ENCODE assay signal across 18 cellular contexts in the genomic region with DNA sequence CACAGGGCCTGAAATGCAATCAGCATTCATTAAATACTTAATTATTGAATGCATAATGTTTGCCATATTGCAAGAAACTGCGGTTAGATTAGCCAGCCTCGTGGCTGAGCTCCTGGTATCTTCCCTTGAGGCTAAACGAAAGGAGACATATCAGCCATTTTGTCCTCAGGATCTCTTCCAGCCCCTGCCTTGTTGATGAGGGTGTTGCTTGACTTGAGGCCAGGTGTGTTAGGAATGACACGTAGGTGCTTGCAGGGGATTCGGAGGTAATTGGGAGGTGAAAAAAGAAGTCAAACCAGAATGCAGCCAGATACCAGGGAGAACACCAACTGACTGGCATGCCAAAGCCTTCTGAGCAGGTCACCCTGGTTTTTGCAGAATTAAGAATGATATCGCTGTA. TPM values are rescaled to one million over a fixed set of nuclear protein-coding genes. Genes with fewer than 3 reads are reported as not detected.
DNase-seq lines count a peak whose midpoint lies in the region; ATAC-seq, FAIRE-seq and TF ChIP-seq lines count a peak whose summit lies in the region.
"Had no signal": no experiment of that assay in that cellular context is flagged by ENCODE, and none has a peak within 500 bp of the region (broad histone marks: within the 10 kb centered on the region; RNA-seq: fewer than 3 reads in every experiment).

No MANE protein-coding gene starts in this region.

- no peak overlapping the region for H2BK120ac ChIP-seq in H1 (replicated peaks; ENCODE audit: low read depth, low read length)

- H3K27me3 Mint-ChIP-seq in MCF 10A (ENCODE audit: insufficient read depth, unreplicated experiment): no peaks in the 10 kb centered on the region
- H3K27me3 Mint-ChIP-seq in neural crest cell (ENCODE audit: low read depth): peaks cover 4% of the 10 kb centered on the region

- H3K4me3 ChIP-seq in breast epithelium (peak overlapping the region in 2 of 3 donors; percentile 22 to 35), H1 (ENCODE audit: extremely low read depth in 1 of 4, insufficient read depth in 2 of 4, low read depth in 3 of 4, low read length in 4 of 4) (no peak overlapping the region), small intestine (ENCODE audit: low read depth in 1 of 2, low read length in 2 of 2) (no peak overlapping the region)

- CTCF ChIA-PET in MCF 10A (lab: Yijun Ruan, JAX) (interaction anchor here (0.6 to 1.5 kb wide), 7 partner anchors 11 to 1745 kb away, joined by 3 to 4 read pairs (median 3); no protein-coding TSS in a partner anchor), H1 (lab: Charles Lee; ENCODE audit: partially characterized antibody) (interaction anchor here (1.2 to 4.3 kb wide), 6 partner anchors 8 to 92 kb away, joined by 3 to 18 read pairs (median 5); no protein-coding TSS in a partner anchor)

- H3K36me3 ChIP-seq in breast epithelium (no peaks in the 10 kb centered on the region), H1 (ENCODE audit: control insufficient read depth in 2 of 4, insufficient read depth in 4 of 4, low read length in 3 of 4) (no peaks in the 10 kb centered on the region), small intestine (ENCODE audit: control insufficient read depth in 2 of 2, insufficient read depth in 2 of 2, low read length in 2 of 2) (no peaks in the 10 kb centered on the region)

- peak overlapping the region; percentile 50; the same call in 1 of the 2 replicates for H2AFZ ChIP-seq in H1 (ENCODE audit: low read length)

- H3K27ac Mint-ChIP-seq in MCF 10A (ENCODE audit: low read depth, unreplicated experiment) (no peak overlapping the region), neural crest cell (ENCODE audit: unreplicated experiment) (peak overlapping the region; percentile 79)
- H3K27ac Mint-ChIP-seq: CD14-positive monocyte had no signal

- no peak overlapping the region for H3K18ac ChIP-seq in H1 (ENCODE audit: extremely low read depth, low read length)

- intact Hi-C loops in breast epithelium (cut with DNase I; ENCODE audit: low total_unique reads) (no loop called here), MCF 10A (cut with micrococcal nuclease) (no loop called here)

- BruUV-seq in MCF 10A (replicated peaks; lab: Mats Ljungman, UMichigan): no TSS peak

- H4K5ac ChIP-seq in H1 (ENCODE audit: insufficient read length, low read depth, low read length): no peak overlapping the region

- no peak overlapping the region for H3K56ac ChIP-seq in H1 (replicated peaks; ENCODE audit: insufficient read length, low read depth, low read length)

- H3K27me3 ChIP-seq in breast epithelium (no peaks in the 10 kb centered on the region), H1 (replicated peaks in 1 of 4; ENCODE audit: control insufficient read depth in 3 of 4, extremely low read depth in 1 of 4, insufficient read depth in 3 of 4, low read length in 3 of 4) (no peaks in the 10 kb centered on the region), small intestine (ENCODE audit: control insufficient read depth in 2 of 2, insufficient read depth in 2 of 2, low read length in 2 of 2) (no peaks in the 10 kb centered on the region)

- TF ChIP-seq EP300 in H1 (IDR thresholded peaks at IDR 0.05; ENCODE audit: borderline replicate concordance in 1 of 2, low read depth in 2 of 2, low read length in 2 of 2): no peak

- no peak overlapping the region for H4K8ac ChIP-seq in H1 (ENCODE audit: extremely low read depth, insufficient read depth, low read length)

- H3K79me2 ChIP-seq in H1 (ENCODE audit: control insufficient read depth in 1 of 2, insufficient read depth in 2 of 2, low read length in 2 of 2): no peaks in the 10 kb centered on the region

- TF ChIP-seq POLR2A in breast epithelium (IDR thresholded peaks at IDR 0.05) (no peak), H1 (IDR thresholded peaks at IDR 0.05; ENCODE audit: control extremely low read depth in 1 of 2, low read depth in 2 of 2, low read length in 2 of 2) (no peak)

- no peak overlapping the region for H3K23ac ChIP-seq in H1 (ENCODE audit: insufficient read length)

- H3K23me2 ChIP-seq in H1 (ENCODE audit: low read depth, low read length): no peaks in the 10 kb centered on the region

- no peak overlapping the region for H3K9ac ChIP-seq in H1 (replicated peaks in 1 of 4; ENCODE audit: extremely low read depth in 1 of 4, low read depth in 3 of 4, low read length in 3 of 4)

- 91% methylated on average over 6 of the region's 6 CpGs; no CpG with 5 or more reads in 1 of the 2 experiments for WGBS in H1 (ENCODE audit: extremely low coverage in 1 of 2, insufficient coverage in 1 of 2, insufficient read length in 1 of 2, insufficient replicate concordance in 2 of 2, low coverage in 1 of 2, low lambda C conversion rate in 2 of 2, missing lambda C conversion rate in 1 of 2), 2 experiments
- WGBS in small intestine, 3 donors: 20 to 66% (median 37%) methylated on average over 6 of the region's 6 CpGs

- H2BK5ac ChIP-seq in H1 (ENCODE audit: low read depth, low read length): no peak overlapping the region

- H3K14ac ChIP-seq in H1 (ENCODE audit: insufficient read length): no peak overlapping the region

- H2BK15ac ChIP-seq in H1 (ENCODE audit: low read length): no peak overlapping the region

- 0 out of 2 replicates have a peak overlapping the region, but pooled peaks have one; percentile 80 for H2BK20ac ChIP-seq in H1 (ENCODE audit: low read length)

- DNase-seq in breast epithelium (ENCODE audit: low spot score in 2 of 2) (peak in 1 of 2 donors; percentile 75), MCF 10A (ENCODE audit: unreplicated experiment) (no peak), H1 (ENCODE audit: low read depth in 1 of 2, low spot score in 2 of 2) (no peak), neural crest cell (ENCODE audit: low read depth, low spot score) (no peak), small intestine (peak; percentile 27)
- DNase-seq: 8988T, DND-41, H7, NCI-H1105 treated with DMSO at 0.1 percent for 48 hours, NCI-H1694 treated with DMSO at 0.1 percent for 48 hours, NCI-H510A, PC-3, RPMI8226, SIG-M5 had no signal

- FAIRE-seq in H1 (lab: Jason Lieb, UNC): no peak
- no peak for FAIRE-seq in small intestine (lab: Jason Lieb, UNC)

- no peak for TF ChIP-seq RAD21 in H1 (IDR thresholded peaks at IDR 0.05 in 1 of 2, conservative IDR thresholded peaks at IDR 0.05 in 1 of 2; ENCODE audit: low read depth in 2 of 2, low read length in 2 of 2)

- no peak overlapping the region for H4K91ac ChIP-seq in H1 (replicated peaks; ENCODE audit: insufficient read length, low read length)

- H3K4me1 Mint-ChIP-seq in MCF 10A (ENCODE audit: insufficient read depth, unreplicated experiment): peaks cover 46% of the 10 kb centered on the region
- peaks cover 7% of the 10 kb centered on the region for H3K4me1 Mint-ChIP-seq in neural crest cell

- no peak overlapping the region for H2BK12ac ChIP-seq in H1 (ENCODE audit: low read depth, low read length)

- POLR2A ChIA-PET in MCF 10A (lab: Yijun Ruan, JAX) (interaction anchor here (2.1 kb wide), 1 partner anchor 10 kb away, joined by 9 read pairs; no protein-coding TSS in a partner anchor), H1 (lab: Charles Lee; ENCODE audit: partially characterized antibody) (no interaction called here)

- H3K4me1 ChIP-seq in breast epithelium: no peaks in the 10 kb centered on the region
- H3K4me1 ChIP-seq in H1 (replicated peaks in 1 of 4; ENCODE audit: control insufficient read depth in 3 of 4, insufficient read depth in 4 of 4, low read length in 3 of 4): peaks cover 0 to 7% (median 4%) of the 10 kb centered on the region in 4 experiments; a peak in 4 of 7 replicates
- peaks cover 2 to 3% of the 10 kb centered on the region in 2 donors for H3K4me1 ChIP-seq in small intestine (ENCODE audit: control insufficient read depth in 2 of 2, insufficient read depth in 1 of 2, low read depth in 1 of 2, low read length in 1 of 2)

- H3K9me3 ChIP-seq in breast epithelium: no peaks in the 10 kb centered on the region
- no peaks in the 10 kb centered on the region for H3K9me3 ChIP-seq in H1 (ENCODE audit: insufficient read depth in 2 of 2, low read depth in 1 of 2, low read length in 1 of 2)
- no peaks in the 10 kb centered on the region for H3K9me3 ChIP-seq in small intestine (ENCODE audit: control insufficient read depth, low read depth)

- peaks cover 10% of the 10 kb centered on the region for H3K36me3 Mint-ChIP-seq in MCF 10A (ENCODE audit: insufficient read depth, unreplicated experiment)
- H3K36me3 Mint-ChIP-seq in neural crest cell (ENCODE audit: low read depth): no peaks in the 10 kb centered on the region
- H3K36me3 Mint-ChIP-seq: CD14-positive monocyte had no signal

- H3K9me3 Mint-ChIP-seq in MCF 10A (ENCODE audit: unreplicated experiment) (peaks cover 5% of the 10 kb centered on the region), neural crest cell (no peaks in the 10 kb centered on the region)

- no peak overlapping the region for H2AK5ac ChIP-seq in H1 (ENCODE audit: low read depth, low read length)

- no peaks in the 10 kb centered on the region for H4K20me1 ChIP-seq in H1 (replicated peaks in 1 of 2; ENCODE audit: control insufficient read depth in 1 of 2, insufficient read depth in 2 of 2, low read length in 2 of 2)

- H3K27ac ChIP-seq in breast epithelium: peak overlapping the region; percentile 76 to 78
- no peak overlapping the region for H3K27ac ChIP-seq in H1 (ENCODE audit: low read depth, low read length)
- peak overlapping the region in 1 of 2 donors; percentile 22 for H3K27ac ChIP-seq in small intestine (ENCODE audit: low read depth in 1 of 2, low read length in 1 of 2)

- TF ChIP-seq CTCF in breast epithelium (IDR thresholded peaks at IDR 0.05) (no peak), MCF 10A (IDR thresholded peaks at IDR 0.05; ENCODE audit: unreplicated experiment) (no peak), H1 (IDR thresholded peaks at IDR 0.05; ENCODE audit: control extremely low read depth in 1 of 3, insufficient read depth in 1 of 3, low read depth in 1 of 3, low read length in 3 of 3) (no peak), neural crest cell (conservative IDR thresholded peaks at IDR 0.05) (no peak)

- H3K4ac ChIP-seq in H1 (replicated peaks; ENCODE audit: insufficient read length, low read depth, low read length): no peak overlapping the region

- no peak overlapping the region for H3K4me2 ChIP-seq in H1 (ENCODE audit: insufficient read depth in 1 of 2, low read depth in 2 of 2, low read length in 2 of 2)

- no peak for ATAC-seq in HG03342 (IDR thresholded peaks at IDR 0.05; ENCODE audit: unreplicated experiment)
- no peak for ATAC-seq in SK-N-SH treated with all-trans-retinoic acid at 6 μM for 48 hours
- no peak for ATAC-seq in HG03378 (IDR thresholded peaks at IDR 0.05; ENCODE audit: unreplicated experiment)
- ATAC-seq: PC-3 had no signal

- H3K4me3 Mint-ChIP-seq in MCF 10A (ENCODE audit: unreplicated experiment): no peak overlapping the region
- no peak overlapping the region for H3K4me3 Mint-ChIP-seq in neural crest cell

- no peaks in the 10 kb centered on the region for H3K79me1 ChIP-seq in H1 (ENCODE audit: low read depth, low read length)

RNA-seq across cellular contexts. Expression of gene SH3RF2, which starts 12.5 kb away (rescaled TPM):
- total RNA-seq in breast epithelium: 1 to 10 TPM; 6.6 to 9.5 (median 9.4) TPM
- total RNA-seq in MCF 10A (2022): 14.9 and 29.6 TPM in 2 replicates
- 0.65 and 0.95 TPM in 2 replicates for total RNA-seq in H1 (2021; fragmentation: NEBNext Ultra II Directional; extraction: Animal tissue kit (Norgen Biotek cat#: 25700))
- polyA plus RNA-seq in H1 (2011; rRNA removed): 0.80 and 1.0 TPM in 2 replicates
- 0.90 TPM for polyA plus RNA-seq in H1 (2011; cell fraction: cytosol; rRNA removed)
- polyA plus RNA-seq in H1 (2011; cell fraction: nucleus; rRNA removed): 2.2 TPM
- 0.70 to 1.0 TPM (median 0.86 TPM) in 4 replicates for polyA plus RNA-seq in H1 (2012, experiment 1 of 2)
- 0.96 TPM for polyA plus RNA-seq in H1 (2012, experiment 2 of 2)
- 1.4 TPM for polyA plus RNA-seq in H1 (2013, experiment 1 of 2)
- 1.3 TPM for polyA plus RNA-seq in H1 (2013, experiment 2 of 2)
- polyA minus RNA-seq in H1 (2011; rRNA and poly(A)+ RNA removed): 2.2 and 2.5 TPM in 2 replicates
- 0.22 TPM for polyA minus RNA-seq in H1 (2011; cell fraction: cytosol; rRNA and poly(A)+ RNA removed)
- 4.5 TPM for polyA minus RNA-seq in H1 (2011; cell fraction: nucleus; rRNA and poly(A)+ RNA removed)
- 0.72 and 1.0 TPM in 2 replicates for total RNA-seq in neural crest cell
- 10 to 100 TPM; 14.3 to 25.0 (median 23.6) TPM for polyA plus RNA-seq in small intestine
- polyA plus RNA-seq: CD14-positive monocyte had no signal

Comparison
In these comparisons a context has a peak if more than half of its experiments do, and no peak if none do; other contexts are left out.
1. H3K4me3 ChIP-seq: peak in breast epithelium (2 of 3); none in H1 (0 of 4) and small intestine (0 of 2).